In genomic region chr11:118618115-118618990, GRCh38 we compare ENCODE assay signal across 8 cellular contexts. TPM values are rescaled to one million over a fixed set of nuclear protein-coding genes. Genes with fewer than 3 reads are reported as not detected.
DNase-seq lines count a peak whose midpoint lies in the region; ATAC-seq and TF ChIP-seq lines count a peak whose summit lies in the region.

No MANE protein-coding gene starts in this region.

- peak overlapping the region in 5 of 12 donors; percentile 2 to 12 (median 5) for H3K4me3 ChIP-seq in heart left ventricle
- no peak overlapping the region for H3K4me3 ChIP-seq in psoas muscle

- intact Hi-C loops in heart left ventricle (cut with DNase I), result loop anchor here in 1 of 10 donors (5.0 kb wide), 1 partner anchor 39 kb away; no protein-coding TSS in a partner anchor
- intact Hi-C loops in psoas muscle (cut with DNase I), result no loop called here

- H3K4me1 ChIP-seq in heart left ventricle (peaks cover 11 to 92% (median 73%) of the 10 kb centered on the region in 12 donors), psoas muscle (peaks cover 24% of the 10 kb centered on the region)

- no peaks in the 10 kb centered on the region for H3K9me3 ChIP-seq in heart left ventricle
- no peaks in the 10 kb centered on the region for H3K9me3 ChIP-seq in psoas muscle

- DNase-seq in Daoy (ENCODE audit: low read depth) (peak; percentile 43), amniotic epithelial cell (ENCODE audit: low read depth) (peak; percentile 85), heart left ventricle (peak; percentile 71 to 88 (median 82)), psoas muscle (peak; percentile 75 to 76)
- no peak for DNase-seq in activated T-cell treated with anti-CD3 and anti-CD28 coated beads, Interleukin-2, amount 50 U/mL, for 48 hours
- no peak for DNase-seq in effector CD4-positive, alpha-beta T cell

- no peak for TF ChIP-seq POLR2A in heart left ventricle (IDR thresholded peaks at IDR 0.05)

- no peak for TF ChIP-seq CTCF in heart left ventricle (IDR thresholded peaks at IDR 0.05)
- TF ChIP-seq CTCF in psoas muscle (IDR thresholded peaks at IDR 0.05), result no peak

- peak in 3 of 4 donors; percentile 1 to 23 (median 11) for ATAC-seq in heart left ventricle
- ATAC-seq in psoas muscle, result no peak
- ATAC-seq in GM21528 (IDR thresholded peaks at IDR 0.05; ENCODE audit: low FRiP score, unreplicated experiment), result no peak
- no peak for ATAC-seq in HG03025 (IDR thresholded peaks at IDR 0.05; ENCODE audit: low FRiP score, unreplicated experiment)

- H3K27me3 ChIP-seq in heart left ventricle (no peaks in the 10 kb centered on the region), psoas muscle (ENCODE audit: insufficient read depth in 3 of 3, low read length in 2 of 3) (no peaks in the 10 kb centered on the region)

- 35 to 52% (median 46%) methylated on average over 11 of the region's 11 CpGs for WGBS in heart left ventricle, 4 donors
- WGBS in psoas muscle, 3 donors, result 51 to 58% (median 52%) methylated on average over 11 of the region's 11 CpGs

- H3K27ac ChIP-seq in heart left ventricle (peak overlapping the region; percentile 82 to 99 (median 91)), psoas muscle (peak overlapping the region; percentile 68)

- H3K36me3 ChIP-seq in heart left ventricle (peaks cover 0 to 68% (median 46%) of the 10 kb centered on the region in 9 donors), psoas muscle (ENCODE audit: insufficient read depth in 1 of 2, low read depth in 1 of 2) (peaks cover 0 to 34% of the 10 kb centered on the region in 2 donors)

RNA-seq across cellular contexts. Expression of gene PHLDB1, which starts 10.9 kb away (rescaled TPM):
- total RNA-seq in Daoy (2014; rRNA removed; shearing (Covaris generic)), result 36.8 and 44.7 TPM in 2 replicates
- total RNA-seq in heart left ventricle, result 100 to 1,000 TPM in 7 of 9 donors, 10 to 100 TPM in 2; 86.0 to 124 (median 113) TPM
- polyA plus RNA-seq in heart left ventricle, result 100 to 1,000 TPM; 104 to 129 TPM
- 10 to 100 TPM; 27.7 to 45.8 (median 34.2) TPM for total RNA-seq in psoas muscle
- 10 to 100 TPM; 12.6 to 19.2 (median 12.7) TPM for polyA plus RNA-seq in psoas muscle

RNA-seq across cellular contexts. Expression of gene ARCN1, which starts 46.1 kb away (rescaled TPM):
- 131 and 135 TPM in 2 replicates for total RNA-seq in Daoy (2014; rRNA removed; shearing (Covaris generic))
- total RNA-seq in heart left ventricle (100 to 1,000 TPM in 4 of 9 donors, 10 to 100 TPM in 5; 87.6 to 127 (median 99.6) TPM), psoas muscle (10 to 100 TPM; 54.2 to 65.7 (median 60.1) TPM)
- polyA plus RNA-seq in heart left ventricle (100 to 1,000 TPM in 1 of 2 donors, 10 to 100 TPM in 1; 53.1 to 107 TPM), psoas muscle (10 to 100 TPM; 49.4 to 76.3 (median 73.9) TPM)

RNA-seq across cellular contexts. Expression of gene IFT46, which starts 52.6 kb away (rescaled TPM):
- total RNA-seq in Daoy (2014; rRNA removed; shearing (Covaris generic)), result 28.4 and 28.6 TPM in 2 replicates
- total RNA-seq in heart left ventricle, result 10 to 100 TPM; 14.7 to 39.0 (median 21.7) TPM
- 10 to 100 TPM; 22.9 to 29.1 TPM for polyA plus RNA-seq in heart left ventricle
- 10 to 100 TPM; 10.2 to 16.0 (median 13.4) TPM for total RNA-seq in psoas muscle
- 10 to 100 TPM in 2 of 3 donors, 1 to 10 TPM in 1; 5.1 to 28.5 (median 11.7) TPM for polyA plus RNA-seq in psoas muscle

Comparison
In these comparisons a context has a peak if more than half of its experiments do, and no peak if none do; other contexts are left out.
1. DNase-seq: peak in Daoy (single experiment), amniotic epithelial cell (single experiment), heart left ventricle (5 of 5) and psoas muscle (2 of 2); none in activated T-cell treated with anti-CD3 and anti-CD28 coated beads, Interleukin-2, amount 50 U/mL, for 48 hours (0 of 2) and effector CD4-positive, alpha-beta T cell (single experiment).
2. ATAC-seq: peak in heart left ventricle (3 of 4); none in psoas muscle (0 of 4), GM21528 (single experiment) and HG03025 (single experiment).